Comparison of ENCODE assay signal across 20 cellular contexts in genomic region chr14:92310776-92311375, GRCh38. TPM values are rescaled to one million over a fixed set of nuclear protein-coding genes. Genes with fewer than 3 reads are reported as not detected.
"Had no signal": no experiment of that assay in that cellular context is flagged by ENCODE, and none has a peak within 500 bp of the region (broad histone marks: within the 10 kb centered on the region; RNA-seq: fewer than 3 reads in every experiment).

No MANE protein-coding gene starts in this region.

- H3K27ac ChIP-seq: adrenal gland, colonic mucosa, esophagus muscularis mucosa, hepatocyte, tibial nerve, uterus had no signal

- H3K4me1 ChIP-seq: adrenal gland, colonic mucosa, uterus had no signal

- DNase-seq: activated CD4-positive, alpha-beta T cell treated with anti-CD3 and anti-CD28 coated beads for 4 hours; activated CD8-positive, alpha-beta memory T cell treated with anti-CD3 and anti-CD28 coated beads, Interleukin-2, amount 50 U/mL, for 4 hours; activated CD8-positive, alpha-beta T cell treated with anti-CD3 and anti-CD28 coated beads, Interleukin-2, amount 10 ng/mL, durations not matched to agents 7 days and 5 days; activated effector memory CD4-positive, alpha-beta T cell treated with anti-CD3 and anti-CD28 coated beads, Interleukin-2, amount 50 U/mL, for 16 hours; activated T-cell treated with anti-CD3 and anti-CD28 coated beads, Interleukin-2, amount 50 U/mL, for 48 hours; adrenal gland; colonic mucosa; effector CD4-positive, alpha-beta T cell; left ventricle myocardium superior; stimulated activated CD4-positive, alpha-beta T cell treated with anti-CD3 and anti-CD28 coated beads, Interleukin-2, amount 100 ng/mL, for 48 hours; uterus had no signal

- H3K27me3 ChIP-seq: adrenal gland, colonic mucosa, esophagus muscularis mucosa, hepatocyte, tibial nerve, uterus had no signal

- ATAC-seq: activated CD8-positive, alpha-beta T cell treated with anti-CD3 and anti-CD28 coated beads, Interleukin-2, amount 10 ng/mL, durations not matched to agents 7 days and 5 days; left ventricle myocardium superior; natural killer cell treated with Interleukin-12 subunit alpha and Interleukin-12 subunit beta and Interleukin-15 and Interleukin-18, amount 100 ng/mL, for 72 hours; stimulated activated memory B cell treated with anti-CD40 and anti-IgM and Interleukin-4, amounts not matched to agents 10 μg/mL and 1 μg/mL and 100 μg/mL, for 72 hours; WTC11 had no signal

- H3K4me3 ChIP-seq: adrenal gland, colonic mucosa, esophagus muscularis mucosa, hepatocyte, tibial nerve, uterus had no signal

- H3K36me3 ChIP-seq: adrenal gland, colonic mucosa, esophagus muscularis mucosa, tibial nerve, uterus had no signal

- H3K9me3 ChIP-seq: adrenal gland, colonic mucosa, uterus had no signal

RNA-seq across cellular contexts. Expression of gene SLC24A4, which starts 12.1 kb away (rescaled TPM):
- total RNA-seq: cardiac septum, fibroblast of villous mesenchyme, kidney epithelial cell had no signal
